In the genomic region with DNA sequence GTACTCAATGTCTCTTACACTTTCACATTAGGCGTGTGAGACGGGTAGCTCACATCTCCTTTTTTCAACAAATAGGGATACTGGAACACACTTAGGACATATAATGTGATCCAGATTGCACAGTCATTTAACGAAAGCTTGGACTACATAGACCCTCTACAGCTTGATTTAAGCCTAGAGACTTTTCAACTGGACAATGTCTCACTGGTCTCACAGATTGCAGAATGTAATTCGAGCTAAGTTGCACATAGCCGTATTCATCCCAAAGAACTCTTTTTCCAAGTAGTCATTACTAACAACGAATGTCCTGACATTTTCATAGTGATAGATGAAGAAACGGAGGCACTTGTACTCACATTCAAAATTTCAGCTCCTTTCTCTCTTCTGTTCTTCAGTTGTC, we compare ENCODE assay signal across 16 cellular contexts.
DNase-seq lines count a peak whose midpoint lies in the region; ATAC-seq lines count a peak whose summit lies in the region.
"Had no signal": no experiment of that assay in that cellular context is flagged by ENCODE, and none has a peak within 500 bp of the region (broad histone marks: within the 10 kb centered on the region; RNA-seq: fewer than 3 reads in every experiment).

No MANE protein-coding gene starts in this region.

- no peak for ATAC-seq in sciatic nerve
- no peak for ATAC-seq in HG02571 (IDR thresholded peaks at IDR 0.05; ENCODE audit: unreplicated experiment)
- ATAC-seq: GM12878, HCT116, PC-3 had no signal

- DNase-seq in EL (peak; percentile 47), LHCN-M2 (ENCODE audit: low read depth) (peak; percentile 58), fibroblast of gingiva (ENCODE audit: low read depth) (peak; percentile 81), stromal cell of bone marrow (ENCODE audit: low read depth) (peak; percentile 35), sciatic nerve (ENCODE audit: low spot score) (no peak)
- no peak for DNase-seq in stimulated activated CD4-positive, alpha-beta T cell treated with anti-CD3 and anti-CD28 coated beads, Interleukin-12 subunit alpha, Interleukin-12 subunit beta, amount 100 ng/mL, for 4 hours
- DNase-seq: C1 segment of cervical spinal cord, KBM-7, MM.1S, NCI-H1105, NCI-H187, NCI-H446, PC-3 had no signal

- intact Hi-C loops in sciatic nerve (cut with DNase I), result no loop called here

Comparison
In these comparisons a context has a peak if more than half of its experiments do, and no peak if none do; other contexts are left out.
1. DNase-seq: peak in EL (single experiment), LHCN-M2 (single experiment), fibroblast of gingiva (single experiment) and stromal cell of bone marrow (single experiment); none in sciatic nerve (single experiment) and stimulated activated CD4-positive, alpha-beta T cell treated with anti-CD3 and anti-CD28 coated beads, Interleukin-12 subunit alpha, Interleukin-12 subunit beta, amount 100 ng/mL, for 4 hours (single experiment).